In genomic region chr1:227092054-227092453, GRCh38 we compare ENCODE assay signal across 16 cellular contexts.
DNase-seq lines count a peak whose midpoint lies in the region; ATAC-seq, FAIRE-seq and TF ChIP-seq lines count a peak whose summit lies in the region.
"Had no signal": no experiment of that assay in that cellular context is flagged by ENCODE, and none has a peak within 500 bp of the region (broad histone marks: within the 10 kb centered on the region; RNA-seq: fewer than 3 reads in every experiment).

No MANE protein-coding gene starts in this region.

- in situ Hi-C loops in mammary epithelial cell (cut with MboI; ENCODE audit: low sequenced_read_pairs in 2 of 2) (no loop called here), IMR-90 (cut with MboI; ENCODE audit: low sequenced_read_pairs) (no loop called here)

- no peak overlapping the region for H2AK5ac ChIP-seq in IMR-90 (ENCODE audit: low read depth, low read length)

- H3K23ac ChIP-seq in IMR-90 (ENCODE audit: low read depth, low read length): no peak overlapping the region

- H4K5ac ChIP-seq in IMR-90 (ENCODE audit: low read depth, low read length): no peak overlapping the region

- FAIRE-seq in islet of Langerhans (lab: Jason Lieb, UNC): peak; percentile 58
- FAIRE-seq: H1 had no signal

- H3K56ac ChIP-seq in IMR-90 (ENCODE audit: extremely low read depth, insufficient read depth, low read length): no peak overlapping the region

- no peak overlapping the region for H2BK120ac ChIP-seq in IMR-90 (ENCODE audit: low read depth, low read length)

- no peak overlapping the region for H2BK20ac ChIP-seq in IMR-90 (ENCODE audit: low read depth, low read length)

- POLR2A ChIA-PET in MCF 10A (lab: Yijun Ruan, JAX) (interaction anchor here (1.0 to 1.3 kb wide), 2 partner anchors 10 to 17 kb away, joined by 3 read pairs; no protein-coding TSS in a partner anchor), IMR-90 (lab: Charles Lee; ENCODE audit: unreplicated experiment) (no interaction called here)

- H3K4me2 ChIP-seq in mammary epithelial cell (ENCODE audit: insufficient read depth, low read depth, low read length) (no peak overlapping the region), IMR-90 (ENCODE audit: low read depth, low read length) (no peak overlapping the region), fibroblast of lung (ENCODE audit: extremely low read depth, insufficient read depth, low read length) (no peak overlapping the region)

- 100% methylated on average over 1 of the region's 1 CpG for WGBS in mammary epithelial cell (ENCODE audit: low coverage, missing lambda C conversion rate)
- WGBS in IMR-90 (ENCODE audit: extremely low coverage in 2 of 2, insufficient read length in 1 of 2), 2 experiments: no CpG with 5 or more reads among the region's 1 CpG

- dilution Hi-C loops in mammary epithelial cell (cut with HindIII; ENCODE audit: low sequenced_read_pairs): no loop called here
- dilution Hi-C loops in IMR-90 (cut with HindIII; ENCODE audit: low sequenced_read_pairs, unreplicated experiment): no loop called here

- H3K4me1 Mint-ChIP-seq in MCF 10A (ENCODE audit: insufficient read depth, unreplicated experiment): no peaks in the 10 kb centered on the region

- H3K36me3 ChIP-seq in mammary epithelial cell (ENCODE audit: insufficient read depth, low read length): peaks cover 3% of the 10 kb centered on the region
- peaks cover 11% of the 10 kb centered on the region; the same call in 1 of the 2 replicates for H3K36me3 ChIP-seq in IMR-90 (ENCODE audit: control insufficient read depth, insufficient read depth, low read length)
- H3K36me3 ChIP-seq in fibroblast of lung (ENCODE audit: control insufficient read depth, insufficient read depth, low read length): no peaks in the 10 kb centered on the region

- no peaks in the 10 kb centered on the region for H3K27me3 Mint-ChIP-seq in MCF 10A (ENCODE audit: insufficient read depth, unreplicated experiment)

- no peak overlapping the region for H2BK15ac ChIP-seq in IMR-90 (ENCODE audit: low read depth, low read length)

- H2BK5ac ChIP-seq in IMR-90 (ENCODE audit: low read depth, low read length, poor library complexity, severe bottlenecking): no peak overlapping the region

- no peak overlapping the region for H2AK9ac ChIP-seq in IMR-90 (replicated peaks; ENCODE audit: low read depth, low read length, poor library complexity)

- no peak overlapping the region for H3K27ac Mint-ChIP-seq in MCF 10A (ENCODE audit: low read depth, unreplicated experiment)
- H3K27ac Mint-ChIP-seq: CD14-positive monocyte; CD8-positive, alpha-beta T cell had no signal

- H2AFZ ChIP-seq in mammary epithelial cell (ENCODE audit: low read depth, low read length): no peak overlapping the region
- H2AFZ ChIP-seq in IMR-90 (replicated peaks; ENCODE audit: low read length, poor library complexity): no peak overlapping the region
- H2AFZ ChIP-seq in fibroblast of lung (ENCODE audit: low read length): no peak overlapping the region

- TF ChIP-seq CTCF in mammary epithelial cell (conservative IDR thresholded peaks at IDR 0.05 in 1 of 2, IDR thresholded peaks at IDR 0.05 in 1 of 2; ENCODE audit: extremely low read depth in 1 of 2, insufficient read depth in 1 of 2, low read depth in 1 of 2, low read length in 2 of 2) (no peak), MCF 10A (IDR thresholded peaks at IDR 0.05; ENCODE audit: unreplicated experiment) (no peak), IMR-90 (conservative IDR thresholded peaks at IDR 0.05; ENCODE audit: low read depth, low read length) (no peak), fibroblast of lung (conservative IDR thresholded peaks at IDR 0.05 in 1 of 2, IDR thresholded peaks at IDR 0.05 in 1 of 2; ENCODE audit: low read depth in 1 of 2, low read length in 2 of 2) (no peak)

- H3K36me3 Mint-ChIP-seq in MCF 10A (ENCODE audit: insufficient read depth, unreplicated experiment): peaks cover 49% of the 10 kb centered on the region
- H3K36me3 Mint-ChIP-seq: CD14-positive monocyte; CD8-positive, alpha-beta T cell had no signal

- H3K18ac ChIP-seq in IMR-90 (ENCODE audit: low read depth, low read length): no peak overlapping the region

- H3K9ac ChIP-seq in mammary epithelial cell (ENCODE audit: insufficient read depth, low read length): no peak overlapping the region
- no peak overlapping the region for H3K9ac ChIP-seq in IMR-90 (ENCODE audit: low read depth, low read length)
- no peak overlapping the region for H3K9ac ChIP-seq in fibroblast of lung (ENCODE audit: insufficient read depth, low read length)

- H3K27me3 ChIP-seq in mammary epithelial cell (ENCODE audit: insufficient read depth, low read length) (no peaks in the 10 kb centered on the region), IMR-90 (ENCODE audit: control insufficient read depth, insufficient read depth, low read length) (no peaks in the 10 kb centered on the region), fibroblast of lung (ENCODE audit: control insufficient read depth, insufficient read depth, low read length) (no peaks in the 10 kb centered on the region)

- intact Hi-C loops in mammary epithelial cell (cut with micrococcal nuclease) (no loop called here), MCF 10A (cut with micrococcal nuclease) (no loop called here), IMR-90 (cut with micrococcal nuclease) (no loop called here)

- CTCF ChIA-PET in mammary epithelial cell (lab: Charles Lee; ENCODE audit: low non-redundant PET): interaction anchor here (0.6 kb wide), 2 partner anchors 80 to 181 kb away, joined by 3 to 4 read pairs; no protein-coding TSS in a partner anchor
- CTCF ChIA-PET in MCF 10A (lab: Yijun Ruan, JAX): no interaction called here
- CTCF ChIA-PET in IMR-90 (lab: Yijun Ruan, JAX): no interaction called here

- H3K14ac ChIP-seq in IMR-90 (replicated peaks; ENCODE audit: low read depth, low read length): no peak overlapping the region

- BruUV-seq in mammary epithelial cell (replicated peaks; lab: Mats Ljungman, UMichigan): no TSS peak
- no TSS peak for BruUV-seq in MCF 10A (replicated peaks; lab: Mats Ljungman, UMichigan)
- BruUV-seq in IMR-90 (replicated peaks; lab: Mats Ljungman, UMichigan): no TSS peak

- H4K91ac ChIP-seq in IMR-90 (ENCODE audit: insufficient read depth, low read depth, low read length): no peak overlapping the region

- H3K27ac ChIP-seq in mammary epithelial cell (ENCODE audit: insufficient read depth, low read depth, low read length) (no peak overlapping the region), IMR-90 (ENCODE audit: insufficient read depth, low read length) (no peak overlapping the region), fibroblast of lung (ENCODE audit: insufficient read depth, low read length) (no peak overlapping the region)
- H3K27ac ChIP-seq: 22Rv1 had no signal

- no peak for TF ChIP-seq RAD21 in IMR-90 (IDR thresholded peaks at IDR 0.05; ENCODE audit: low read length)

- no peak for ATAC-seq in IMR-90 (ENCODE audit: low read depth)
- ATAC-seq in GM21515 (IDR thresholded peaks at IDR 0.05; ENCODE audit: unreplicated experiment): no peak
- ATAC-seq: CD8-positive, alpha-beta T cell had no signal

- H3K4me3 ChIP-seq in mammary epithelial cell (replicated peaks in 1 of 3; ENCODE audit: insufficient read depth in 1 of 3, low read depth in 2 of 3, low read length in 3 of 3): no peak overlapping the region
- H3K4me3 ChIP-seq in IMR-90 (ENCODE audit: insufficient read depth, low read depth, low read length): no peak overlapping the region
- no peak overlapping the region for H3K4me3 ChIP-seq in fibroblast of lung (replicated peaks in 1 of 4; ENCODE audit: control extremely low read depth in 1 of 4, insufficient read depth in 1 of 4, low read depth in 3 of 4, low read length in 4 of 4)
- H3K4me3 ChIP-seq: HAP-1 had no signal

- H3K9me3 ChIP-seq in mammary epithelial cell (replicated peaks; ENCODE audit: insufficient read depth, low read length) (no peaks in the 10 kb centered on the region), IMR-90 (ENCODE audit: control insufficient read depth, insufficient read depth, low read length) (no peaks in the 10 kb centered on the region), fibroblast of lung (ENCODE audit: control insufficient read depth, insufficient read depth, low read depth, low read length) (no peaks in the 10 kb centered on the region)
- H3K9me3 ChIP-seq: HAP-1 had no signal

- no peaks in the 10 kb centered on the region for H3K4me1 ChIP-seq in mammary epithelial cell (ENCODE audit: insufficient read depth, low read length)
- peaks cover 7% of the 10 kb centered on the region; the same call in 1 of the 2 replicates for H3K4me1 ChIP-seq in IMR-90 (ENCODE audit: control insufficient read depth, insufficient read depth, low read length)
- no peaks in the 10 kb centered on the region for H3K4me1 ChIP-seq in fibroblast of lung (ENCODE audit: control insufficient read depth, extremely low read depth, insufficient read depth, low read length)
- H3K4me1 ChIP-seq: HAP-1 had no signal

- H3K9me3 Mint-ChIP-seq in MCF 10A (ENCODE audit: unreplicated experiment): no peaks in the 10 kb centered on the region
- H3K9me3 Mint-ChIP-seq: CD8-positive, alpha-beta T cell had no signal

- DNase-seq in mammary epithelial cell (peak; percentile 28), MCF 10A (ENCODE audit: unreplicated experiment) (no peak), IMR-90 (peak; percentile 13), fibroblast of lung (ENCODE audit: low read depth in 2 of 2) (peak; percentile 8 to 15), kidney glomerular epithelial cell (lab: John Stamatoyannopoulos, UW) (no peak), NCI-H2171 (lab: John Stamatoyannopoulos, UW) (no peak)
- DNase-seq: CD8-positive, alpha-beta T cell; COR-L47; DND-41; GF-D8 had no signal

- no peak overlapping the region for H4K8ac ChIP-seq in IMR-90 (ENCODE audit: low read depth in 2 of 2, low read length in 2 of 2)

- H3K79me2 ChIP-seq in mammary epithelial cell (ENCODE audit: insufficient read depth, low read length) (no peaks in the 10 kb centered on the region), fibroblast of lung (ENCODE audit: control insufficient read depth, insufficient read depth, low read length) (no peaks in the 10 kb centered on the region)

- no peak overlapping the region for H3K4me3 Mint-ChIP-seq in MCF 10A (ENCODE audit: unreplicated experiment)
- H3K4me3 Mint-ChIP-seq: CD14-positive monocyte; CD8-positive, alpha-beta T cell had no signal

- no peaks in the 10 kb centered on the region for H4K20me1 ChIP-seq in mammary epithelial cell (ENCODE audit: insufficient read depth, low read length)
- H4K20me1 ChIP-seq in IMR-90 (ENCODE audit: insufficient read depth, low read length): no peaks in the 10 kb centered on the region
- no peaks in the 10 kb centered on the region for H4K20me1 ChIP-seq in fibroblast of lung (ENCODE audit: control insufficient read depth, extremely low read depth, insufficient read depth, low read length)

- peaks cover 4 to 22% of the 10 kb centered on the region in 2 experiments; a peak in 3 of 4 replicates for H3K79me1 ChIP-seq in IMR-90 (ENCODE audit: low read depth in 1 of 2, low read length in 2 of 2)

- H3K4ac ChIP-seq in IMR-90 (ENCODE audit: low read depth, low read length): no peak overlapping the region

- peaks cover 9% of the 10 kb centered on the region; the same call in 1 of the 2 replicates for H3K9me1 ChIP-seq in IMR-90 (ENCODE audit: insufficient read depth, low read length)

- no peak for TF ChIP-seq POLR2A in IMR-90 (IDR thresholded peaks at IDR 0.05; ENCODE audit: low read depth, low read length)

TF ChIP-seq in IMR-90, 13 proteins besides CTCF, POLR2A, EP300 and RAD21 (continues in another document):
- TF ChIP-seq BHLHE40 (IDR thresholded peaks at IDR 0.05; ENCODE audit: low read depth, low read length) (no peak), SMC3 (IDR thresholded peaks at IDR 0.05; ENCODE audit: low read depth, low read length) (no peak)

Comparison
In these comparisons a context has a peak if more than half of its experiments do, and no peak if none do; other contexts are left out.
1. DNase-seq: peak in mammary epithelial cell (single experiment), IMR-90 (single experiment) and fibroblast of lung (2 of 2); none in MCF 10A (single experiment), kidney glomerular epithelial cell (single experiment) and NCI-H2171 (single experiment).